ENCODE assay signal across 17 cellular contexts in the genomic region with DNA sequence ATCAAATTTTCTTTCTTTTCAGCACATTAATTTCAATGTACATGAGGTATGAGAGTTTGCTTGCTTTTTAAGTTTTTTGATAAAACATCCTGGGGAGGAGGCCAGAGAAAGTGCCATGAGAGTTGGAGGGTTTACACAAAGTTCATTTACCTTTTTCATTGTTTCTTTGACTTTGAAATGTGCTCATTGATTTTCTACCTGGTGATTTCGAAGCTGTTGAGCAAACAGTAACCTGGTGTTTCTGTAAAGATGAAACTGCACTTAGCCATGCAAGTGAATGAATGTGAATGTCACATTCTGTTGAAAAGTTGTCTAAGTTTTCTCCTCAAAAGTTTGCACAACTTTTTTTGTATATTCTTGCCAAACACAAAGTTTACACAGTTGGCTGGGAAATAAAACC.
A peak's percentile ranks its signal among the peaks of the same experiment; 100 is the strongest.
DNase-seq lines count a peak whose midpoint lies in the region; ATAC-seq, FAIRE-seq and TF ChIP-seq lines count a peak whose summit lies in the region.
"Had no signal": no experiment of that assay in that cellular context is flagged by ENCODE, and none has a peak within 500 bp of the region (broad histone marks: within the 10 kb centered on the region; RNA-seq: fewer than 3 reads in every experiment).

No MANE protein-coding gene starts in this region.

- no peak overlapping the region for H3K27ac Mint-ChIP-seq in CD14-positive monocyte
- H3K27ac Mint-ChIP-seq: CD4-positive, CD25-positive, alpha-beta regulatory T cell; H9 had no signal

- no peak overlapping the region for H3K4me2 ChIP-seq in HepG2 (ENCODE audit: low read depth, low read length)
- H3K4me2 ChIP-seq: BLaER1 had no signal

- H3K4me3 Mint-ChIP-seq in CD14-positive monocyte: no peak overlapping the region
- H3K4me3 Mint-ChIP-seq: CD4-positive, CD25-positive, alpha-beta regulatory T cell; H9 had no signal

- no peak overlapping the region for H3K9ac ChIP-seq in HepG2 (ENCODE audit: insufficient read depth, low read depth, low read length)
- H3K9ac ChIP-seq: BLaER1 had no signal

- peak; percentile 65 for ATAC-seq in HepG2
- ATAC-seq: GM12878 had no signal

- TF ChIP-seq CTCF in HepG2 (CRISPR knock-in tag; IDR thresholded peaks at IDR 0.05) (no peak), tibial nerve (IDR thresholded peaks at IDR 0.05) (no peak), CD14-positive monocyte (IDR thresholded peaks at IDR 0.05) (no peak)

- no peak overlapping the region for H3K4me3 ChIP-seq in HepG2 (replicated peaks in 1 of 3; ENCODE audit: insufficient read depth in 1 of 3, low read depth in 2 of 3, low read length in 3 of 3)
- no peak overlapping the region for H3K4me3 ChIP-seq in tibial nerve
- H3K4me3 ChIP-seq: BLaER1, GM12878 had no signal

- intact Hi-C loops in HepG2 (cut with micrococcal nuclease; ENCODE audit: unreplicated experiment): no loop called here
- intact Hi-C loops in CD14-positive monocyte (cut with micrococcal nuclease): no loop called here

- CTCF ChIA-PET in HepG2 (lab: Yijun Ruan, JAX; ENCODE audit: low intra/inter-chr PET ratio, low total read pairs): no interaction called here

- peaks cover 0 to 5% (median 0%) of the 10 kb centered on the region in 7 donors for H3K9me3 Mint-ChIP-seq in CD14-positive monocyte

- H3K4me1 ChIP-seq in HepG2 (ENCODE audit: insufficient read depth, low read length) (no peaks in the 10 kb centered on the region), tibial nerve (no peaks in the 10 kb centered on the region)
- H3K4me1 ChIP-seq: BLaER1 had no signal

- no peaks in the 10 kb centered on the region for H3K27me3 Mint-ChIP-seq in CD14-positive monocyte (ENCODE audit: low read depth in 3 of 3)
- H3K27me3 Mint-ChIP-seq: CD4-positive, CD25-positive, alpha-beta regulatory T cell had no signal

- H3K79me2 ChIP-seq in HepG2 (ENCODE audit: insufficient read depth, low read length): no peaks in the 10 kb centered on the region

- POLR2A ChIA-PET in HepG2 (lab: Yijun Ruan, JAX): no interaction called here

- peak; percentile 12 for DNase-seq in NCI-H748 (lab: John Stamatoyannopoulos, UW; ENCODE audit: unreplicated experiment)
- no peak for DNase-seq in NCI-H748 treated with DMSO at 0.1 percent for 48 hours (lab: John Stamatoyannopoulos, UW)
- DNase-seq in NCI-H345 (lab: John Stamatoyannopoulos, UW): peak; percentile 17
- DNase-seq in HepG2 (ENCODE audit: low spot score): peak; percentile 16
- no peak for DNase-seq in tibial nerve (ENCODE audit: low spot score in 2 of 2)
- DNase-seq in NCI-H2107 (lab: John Stamatoyannopoulos, UW): no peak
- no peak for DNase-seq in CD14-positive monocyte (ENCODE audit: low spot score)
- DNase-seq: 8988T; AML-193; CD4-positive, CD25-positive, alpha-beta regulatory T cell; DMS 273 treated with DMSO at 0.1 percent for 48 hours; DMS79; GOT3; H9 had no signal

- WGBS in HepG2 (ENCODE audit: low lambda C conversion rate): 0% methylated on average over 1 of the region's 1 CpG
- 62 to 68% methylated on average over 1 of the region's 1 CpG for WGBS in tibial nerve, 2 donors

- in situ Hi-C loops in HepG2 (cut with HindIII; ENCODE audit: extremely low pct_ligation_motif_present, low pct_unique_long_range_greater_than_20kb): no loop called here

- H3K27ac ChIP-seq in HepG2 (ENCODE audit: extremely low read length, insufficient read depth, low read length) (no peak overlapping the region), tibial nerve (no peak overlapping the region)
- H3K27ac ChIP-seq: BLaER1 had no signal

- TF ChIP-seq EP300 in HepG2 (IDR thresholded peaks at IDR 0.05; ENCODE audit: low read depth in 2 of 2, low read length in 2 of 2) (peak in 1 of 2 experiments; percentile 33; a peak in 1 of 4 replicates), HepG2 (CRISPR knock-in tag; IDR thresholded peaks at IDR 0.05; ENCODE audit: borderline replicate concordance) (no peak), tibial nerve (IDR thresholded peaks at IDR 0.05) (no peak)

- FAIRE-seq in HepG2 (lab: Jason Lieb, UNC): no peak
- FAIRE-seq: GM12878, GM18507 had no signal

- no peaks in the 10 kb centered on the region for H3K27me3 ChIP-seq in HepG2 (ENCODE audit: control insufficient read depth in 1 of 2, insufficient read depth in 2 of 2, low read length in 2 of 2)
- no peaks in the 10 kb centered on the region for H3K27me3 ChIP-seq in tibial nerve
- H3K27me3 ChIP-seq: BLaER1 had no signal

- BruUV-seq in HepG2 (replicated peaks; lab: Mats Ljungman, UMichigan): no TSS peak

- no peaks in the 10 kb centered on the region for H3K36me3 Mint-ChIP-seq in CD14-positive monocyte
- H3K36me3 Mint-ChIP-seq: CD4-positive, CD25-positive, alpha-beta regulatory T cell had no signal

- no peaks in the 10 kb centered on the region for H3K4me1 Mint-ChIP-seq in CD14-positive monocyte
- H3K4me1 Mint-ChIP-seq: CD4-positive, CD25-positive, alpha-beta regulatory T cell; H9 had no signal

- TF ChIP-seq POLR2A in HepG2 (IDR thresholded peaks at IDR 0.05; ENCODE audit: insufficient read depth in 1 of 2, low read depth in 2 of 2, low read length in 2 of 2) (no peak), tibial nerve (IDR thresholded peaks at IDR 0.05) (no peak)

- H3K9me3 ChIP-seq in HepG2 (ENCODE audit: low read length) (no peaks in the 10 kb centered on the region), tibial nerve (no peaks in the 10 kb centered on the region)

- no peak overlapping the region for H2AFZ ChIP-seq in HepG2 (ENCODE audit: low read length)

- H3K36me3 ChIP-seq in HepG2 (replicated peaks in 1 of 2; ENCODE audit: control insufficient read depth in 1 of 2, insufficient read depth in 2 of 2, low read length in 2 of 2) (no peaks in the 10 kb centered on the region), tibial nerve (no peaks in the 10 kb centered on the region)
- H3K36me3 ChIP-seq: BLaER1 had no signal

- H4K20me1 ChIP-seq in HepG2 (ENCODE audit: insufficient read depth, low read length): no peaks in the 10 kb centered on the region
- H4K20me1 ChIP-seq: BLaER1 had no signal

- no peak for TF ChIP-seq RAD21 in HepG2 (CRISPR knock-in tag; IDR thresholded peaks at IDR 0.05)

TF ChIP-seq in HepG2, 621 proteins besides CTCF, POLR2A, EP300 and RAD21 (continues in another document):
- TF ChIP-seq RXRB (CRISPR knock-in tag; IDR thresholded peaks at IDR 0.05; ENCODE audit: borderline replicate concordance) (peak; percentile 72), ZEB1 (IDR thresholded peaks at IDR 0.05; ENCODE audit: insufficient replicate concordance, low read depth) (peak; percentile 87), ISL2 (CRISPR knock-in tag; IDR thresholded peaks at IDR 0.05) (peak; percentile 54; the same call in 1 of the 2 replicates), FIP1L1 (IDR thresholded peaks at IDR 0.05; ENCODE audit: borderline replicate concordance, insufficient read depth, low read depth, low read length) (no peak), FOXA1 (IDR thresholded peaks at IDR 0.05) (no peak), FOXA1 (CRISPR knock-in tag; IDR thresholded peaks at IDR 0.05) (peak; percentile 23; the same call in 1 of the 2 replicates), CHCHD3 (CRISPR knock-in tag; IDR thresholded peaks at IDR 0.05) (no peak), ONECUT2 (CRISPR knock-in tag; IDR thresholded peaks at IDR 0.05) (peak; percentile 86), ZNF350 (CRISPR knock-in tag; IDR thresholded peaks at IDR 0.05; ENCODE audit: borderline replicate concordance, low read depth) (no peak), SOX13 (IDR thresholded peaks at IDR 0.05) (peak; percentile 73), SOX13 (CRISPR knock-in tag; conservative IDR thresholded peaks at IDR 0.05 in 1 of 2, IDR thresholded peaks at IDR 0.05 in 1 of 2) (peak in 1 of 2 experiments; percentile 82; a peak in 2 of 4 replicates), ZNF230 (CRISPR knock-in tag; IDR thresholded peaks at IDR 0.05) (no peak), MIXL1 (CRISPR knock-in tag; IDR thresholded peaks at IDR 0.05) (0 out of 2 replicates have a peak, but pooled peaks have one; percentile 40)
- TF ChIP-seq, protein P1, sequence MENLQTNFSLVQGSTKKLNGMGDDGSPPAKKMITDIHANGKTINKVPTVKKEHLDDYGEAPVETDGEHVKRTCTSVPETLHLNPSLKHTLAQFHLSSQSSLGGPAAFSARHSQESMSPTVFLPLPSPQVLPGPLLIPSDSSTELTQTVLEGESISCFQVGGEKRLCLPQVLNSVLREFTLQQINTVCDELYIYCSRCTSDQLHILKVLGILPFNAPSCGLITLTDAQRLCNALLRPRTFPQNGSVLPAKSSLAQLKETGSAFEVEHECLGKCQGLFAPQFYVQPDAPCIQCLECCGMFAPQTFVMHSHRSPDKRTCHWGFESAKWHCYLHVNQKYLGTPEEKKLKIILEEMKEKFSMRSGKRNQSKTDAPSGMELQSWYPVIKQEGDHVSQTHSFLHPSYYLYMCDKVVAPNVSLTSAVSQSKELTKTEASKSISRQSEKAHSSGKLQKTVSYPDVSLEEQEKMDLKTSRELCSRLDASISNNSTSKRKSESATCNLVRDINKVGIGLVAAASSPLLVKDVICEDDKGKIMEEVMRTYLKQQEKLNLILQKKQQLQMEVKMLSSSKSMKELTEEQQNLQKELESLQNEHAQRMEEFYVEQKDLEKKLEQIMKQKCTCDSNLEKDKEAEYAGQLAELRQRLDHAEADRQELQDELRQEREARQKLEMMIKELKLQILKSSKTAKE (CRISPR knock-in tag; IDR thresholded peaks at IDR 0.05; ENCODE audit: borderline replicate concordance): no peak
- TF ChIP-seq, protein P2, sequence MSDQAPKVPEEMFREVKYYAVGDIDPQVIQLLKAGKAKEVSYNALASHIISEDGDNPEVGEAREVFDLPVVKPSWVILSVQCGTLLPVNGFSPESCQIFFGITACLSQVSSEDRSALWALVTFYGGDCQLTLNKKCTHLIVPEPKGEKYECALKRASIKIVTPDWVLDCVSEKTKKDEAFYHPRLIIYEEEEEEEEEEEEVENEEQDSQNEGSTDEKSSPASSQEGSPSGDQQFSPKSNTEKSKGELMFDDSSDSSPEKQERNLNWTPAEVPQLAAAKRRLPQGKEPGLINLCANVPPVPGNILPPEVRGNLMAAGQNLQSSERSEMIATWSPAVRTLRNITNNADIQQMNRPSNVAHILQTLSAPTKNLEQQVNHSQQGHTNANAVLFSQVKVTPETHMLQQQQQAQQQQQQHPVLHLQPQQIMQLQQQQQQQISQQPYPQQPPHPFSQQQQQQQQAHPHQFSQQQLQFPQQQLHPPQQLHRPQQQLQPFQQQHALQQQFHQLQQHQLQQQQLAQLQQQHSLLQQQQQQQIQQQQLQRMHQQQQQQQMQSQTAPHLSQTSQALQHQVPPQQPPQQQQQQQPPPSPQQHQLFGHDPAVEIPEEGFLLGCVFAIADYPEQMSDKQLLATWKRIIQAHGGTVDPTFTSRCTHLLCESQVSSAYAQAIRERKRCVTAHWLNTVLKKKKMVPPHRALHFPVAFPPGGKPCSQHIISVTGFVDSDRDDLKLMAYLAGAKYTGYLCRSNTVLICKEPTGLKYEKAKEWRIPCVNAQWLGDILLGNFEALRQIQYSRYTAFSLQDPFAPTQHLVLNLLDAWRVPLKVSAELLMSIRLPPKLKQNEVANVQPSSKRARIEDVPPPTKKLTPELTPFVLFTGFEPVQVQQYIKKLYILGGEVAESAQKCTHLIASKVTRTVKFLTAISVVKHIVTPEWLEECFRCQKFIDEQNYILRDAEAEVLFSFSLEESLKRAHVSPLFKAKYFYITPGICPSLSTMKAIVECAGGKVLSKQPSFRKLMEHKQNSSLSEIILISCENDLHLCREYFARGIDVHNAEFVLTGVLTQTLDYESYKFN (CRISPR knock-in tag; conservative IDR thresholded peaks at IDR 0.05): peak; percentile 47; the same call in 1 of the 2 replicates

Comparison
In these comparisons a context has a peak if more than half of its experiments do, and no peak if none do; other contexts are left out.
1. DNase-seq: peak in NCI-H748 (single experiment), NCI-H345 (single experiment) and HepG2 (single experiment); none in NCI-H748 treated with DMSO at 0.1 percent for 48 hours (single experiment), tibial nerve (0 of 2), NCI-H2107 (single experiment) and CD14-positive monocyte (single experiment).